In the genomic region with DNA sequence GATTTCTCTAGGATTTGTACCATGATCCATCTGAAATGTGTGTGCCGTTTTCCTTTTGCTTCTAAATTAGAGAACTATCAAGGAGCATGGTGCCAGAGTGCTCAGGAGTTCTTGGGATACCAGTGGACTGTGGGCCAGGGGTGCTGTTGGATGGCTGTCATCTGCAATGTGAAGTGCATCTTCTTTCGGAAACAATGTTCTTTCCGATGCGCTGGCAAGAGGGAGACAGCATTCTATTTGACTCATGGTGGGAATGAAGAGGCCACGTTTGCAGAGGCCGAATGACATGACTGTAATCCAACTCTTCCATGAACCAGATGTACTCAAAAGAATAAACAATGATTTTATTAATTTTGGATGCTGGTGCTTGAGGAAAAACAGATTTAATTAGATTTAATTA, we compare ENCODE assay signal across 16 cellular contexts. TPM values are rescaled to one million over a fixed set of nuclear protein-coding genes. Genes with fewer than 3 reads are reported as not detected.
"Had no signal": no experiment of that assay in that cellular context is flagged by ENCODE, and none has a peak within 500 bp of the region (broad histone marks: within the 10 kb centered on the region; RNA-seq: fewer than 3 reads in every experiment).

No MANE protein-coding gene starts in this region.

- H3K9me3 Mint-ChIP-seq: activated CD4-positive, alpha-beta memory T cell treated with anti-CD3 and anti-CD28 coated beads, Interleukin-2, amount 10 ng/mL, durations not matched to agents 7 days and 5 days had no signal

- H3K27ac ChIP-seq: coronary artery, left lung had no signal

- H3K4me1 Mint-ChIP-seq: activated CD4-positive, alpha-beta memory T cell treated with anti-CD3 and anti-CD28 coated beads, Interleukin-2, amount 10 ng/mL, durations not matched to agents 7 days and 5 days; activated naive CD4-positive, alpha-beta T cell treated with anti-CD3 and anti-CD28 coated beads, Interleukin-2, amount 10 ng/mL, durations not matched to agents 7 days and 5 days; central memory CD8-positive, alpha-beta T cell; memory B cell; WTC11 had no signal

- DNase-seq: activated CD4-positive, alpha-beta memory T cell treated with anti-CD3 and anti-CD28 coated beads, Interleukin-2, amount 10 ng/mL, durations not matched to agents 7 days and 5 days; activated CD4-positive, alpha-beta T cell treated with anti-CD3 and anti-CD28 coated beads for 4 hours; activated naive CD4-positive, alpha-beta T cell treated with anti-CD3 and anti-CD28 coated beads, Interleukin-2, amount 10 ng/mL, durations not matched to agents 7 days and 5 days; activated T-cell treated with anti-CD3 and anti-CD28 coated beads, Interleukin-2, amount 50 U/mL, for 24 hours; effector CD8-positive, alpha-beta T cell; hippocampal formation; naive thymus-derived CD8-positive, alpha-beta T cell; stimulated activated CD4-positive, alpha-beta T cell treated with anti-CD3 and anti-CD28 coated beads, Interleukin-4, amount 100 ng/mL, for 1 hour; stimulated activated naive CD4-positive, alpha-beta T cell; tibial artery had no signal

- H3K36me3 Mint-ChIP-seq: activated naive CD4-positive, alpha-beta T cell treated with anti-CD3 and anti-CD28 coated beads, Interleukin-2, amount 10 ng/mL, durations not matched to agents 7 days and 5 days; naive thymus-derived CD8-positive, alpha-beta T cell; WTC11 had no signal

- ATAC-seq: left lung; naive thymus-derived CD8-positive, alpha-beta T cell had no signal

- H3K4me3 Mint-ChIP-seq: activated CD4-positive, alpha-beta memory T cell treated with anti-CD3 and anti-CD28 coated beads, Interleukin-2, amount 10 ng/mL, durations not matched to agents 7 days and 5 days; activated naive CD4-positive, alpha-beta T cell treated with anti-CD3 and anti-CD28 coated beads, Interleukin-2, amount 10 ng/mL, durations not matched to agents 7 days and 5 days; activated T-cell treated with anti-CD3 and anti-CD28 coated beads, Interleukin-2, amount 50 U/mL, for 24 hours; central memory CD8-positive, alpha-beta T cell; memory B cell; naive thymus-derived CD8-positive, alpha-beta T cell; T-helper 1 cell treated with Interleukin-12 subunit alpha and Interleukin-12 subunit beta and Interleukin-4 antibody, amounts not matched to agents 30 μg/mL and 1 μg/mL, for 36 hours; WTC11 had no signal

- H3K27ac Mint-ChIP-seq: activated CD4-positive, alpha-beta memory T cell treated with anti-CD3 and anti-CD28 coated beads, Interleukin-2, amount 10 ng/mL, durations not matched to agents 7 days and 5 days; activated naive CD4-positive, alpha-beta T cell treated with anti-CD3 and anti-CD28 coated beads, Interleukin-2, amount 10 ng/mL, durations not matched to agents 7 days and 5 days; activated T-cell treated with anti-CD3 and anti-CD28 coated beads, Interleukin-2, amount 50 U/mL, for 24 hours; memory B cell; T-helper 1 cell treated with Interleukin-12 subunit alpha and Interleukin-12 subunit beta and Interleukin-4 antibody, amounts not matched to agents 30 μg/mL and 1 μg/mL, for 36 hours; WTC11 had no signal

RNA-seq across cellular contexts. Expression of gene SORCS2, which starts 45.5 kb away (rescaled TPM):
- total RNA-seq: naive thymus-derived CD8-positive, alpha-beta T cell had no signal
